ENCODE assay signal across 1 cellular context in genomic region chr3:184345678-184346144, GRCh38.
TF ChIP-seq lines count a peak whose summit lies in the region.

No MANE protein-coding gene starts in this region.

TF ChIP-seq in endothelial cell of umbilical vein, 7 proteins besides CTCF, POLR2A, EP300 and RAD21 (continued from another document):
- TF ChIP-seq MAX (IDR thresholded peaks at IDR 0.05; ENCODE audit: insufficient read depth, insufficient read length) (no peak), FOS (IDR thresholded peaks at IDR 0.05; ENCODE audit: borderline replicate concordance, insufficient read depth, low read length) (no peak), EZH2 (IDR thresholded peaks at IDR 0.05; ENCODE audit: borderline replicate concordance, low read depth, low read length, severe bottlenecking) (no peak)
